1 cellular context compared by ENCODE assay signal in the genomic region with DNA sequence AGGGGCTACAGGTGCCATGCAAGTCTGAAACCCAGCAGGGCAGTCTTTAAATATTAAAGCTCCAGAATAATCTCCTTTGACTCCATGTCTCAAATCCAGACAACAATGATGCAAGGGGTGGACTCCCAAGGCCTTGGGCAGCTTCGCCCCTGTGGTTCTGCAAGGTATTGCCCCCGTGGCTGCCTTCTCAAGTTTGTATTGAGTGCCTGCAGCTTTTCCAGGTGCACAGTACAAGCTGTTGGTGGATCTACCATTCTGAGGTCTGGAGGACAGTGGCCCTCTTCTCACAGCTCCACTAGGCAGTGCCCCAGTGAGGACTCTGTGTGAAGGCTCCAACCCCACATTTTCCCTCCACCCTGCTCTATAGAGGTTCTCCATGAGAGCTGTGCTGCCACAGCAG.
TF ChIP-seq lines count a peak whose summit lies in the region.

No MANE protein-coding gene starts in this region.

TF ChIP-seq in WTC11, 78 proteins besides CTCF, POLR2A, EP300 and RAD21 (continued from another document):
- TF ChIP-seq, protein P1, sequence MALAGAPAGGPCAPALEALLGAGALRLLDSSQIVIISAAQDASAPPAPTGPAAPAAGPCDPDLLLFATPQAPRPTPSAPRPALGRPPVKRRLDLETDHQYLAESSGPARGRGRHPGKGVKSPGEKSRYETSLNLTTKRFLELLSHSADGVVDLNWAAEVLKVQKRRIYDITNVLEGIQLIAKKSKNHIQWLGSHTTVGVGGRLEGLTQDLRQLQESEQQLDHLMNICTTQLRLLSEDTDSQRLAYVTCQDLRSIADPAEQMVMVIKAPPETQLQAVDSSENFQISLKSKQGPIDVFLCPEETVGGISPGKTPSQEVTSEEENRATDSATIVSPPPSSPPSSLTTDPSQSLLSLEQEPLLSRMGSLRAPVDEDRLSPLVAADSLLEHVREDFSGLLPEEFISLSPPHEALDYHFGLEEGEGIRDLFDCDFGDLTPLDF (CRISPR knock-in tag; IDR thresholded peaks at IDR 0.05) = no peak
- TF ChIP-seq, protein P2, sequence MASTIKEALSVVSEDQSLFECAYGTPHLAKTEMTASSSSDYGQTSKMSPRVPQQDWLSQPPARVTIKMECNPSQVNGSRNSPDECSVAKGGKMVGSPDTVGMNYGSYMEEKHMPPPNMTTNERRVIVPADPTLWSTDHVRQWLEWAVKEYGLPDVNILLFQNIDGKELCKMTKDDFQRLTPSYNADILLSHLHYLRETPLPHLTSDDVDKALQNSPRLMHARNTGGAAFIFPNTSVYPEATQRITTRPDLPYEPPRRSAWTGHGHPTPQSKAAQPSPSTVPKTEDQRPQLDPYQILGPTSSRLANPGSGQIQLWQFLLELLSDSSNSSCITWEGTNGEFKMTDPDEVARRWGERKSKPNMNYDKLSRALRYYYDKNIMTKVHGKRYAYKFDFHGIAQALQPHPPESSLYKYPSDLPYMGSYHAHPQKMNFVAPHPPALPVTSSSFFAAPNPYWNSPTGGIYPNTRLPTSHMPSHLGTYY (CRISPR knock-in tag; IDR thresholded peaks at IDR 0.05) = no peak
- no peak for TF ChIP-seq CBFB (CRISPR knock-in tag; IDR thresholded peaks at IDR 0.05; ENCODE audit: low read depth)
- TF ChIP-seq ATF1 (CRISPR knock-in tag; IDR thresholded peaks at IDR 0.05) = no peak
- TF ChIP-seq ZNF423 (CRISPR knock-in tag; IDR thresholded peaks at IDR 0.05) = no peak
